Comparison of ENCODE assay signal across 9 cellular contexts in the genomic region with DNA sequence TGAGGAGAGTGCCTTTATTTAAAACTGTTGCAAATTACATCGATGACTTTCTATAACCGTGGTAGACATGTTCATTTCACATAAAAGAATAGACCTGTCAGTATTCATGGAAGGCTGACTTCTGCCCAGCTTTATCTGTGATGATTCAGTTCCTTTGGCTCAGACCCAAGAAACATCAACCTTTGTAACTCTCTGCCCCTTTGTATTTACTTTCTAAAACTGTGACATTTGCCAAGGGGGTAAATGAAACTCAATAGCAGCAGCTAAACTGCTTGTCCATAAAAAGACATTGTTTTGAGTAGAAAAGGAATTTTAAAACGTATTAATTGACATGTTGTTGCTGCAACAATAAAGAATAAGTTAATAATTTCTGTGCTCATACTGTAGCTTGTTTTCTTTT.
DNase-seq lines count a peak whose midpoint lies in the region; ATAC-seq, FAIRE-seq and TF ChIP-seq lines count a peak whose summit lies in the region.
"Had no signal": no experiment of that assay in that cellular context is flagged by ENCODE, and none has a peak within 500 bp of the region (broad histone marks: within the 10 kb centered on the region; RNA-seq: fewer than 3 reads in every experiment).

No MANE protein-coding gene starts in this region.

- H3K27ac Mint-ChIP-seq in stimulated activated naive CD8-positive, alpha-beta T cell treated with anti-CD3 and anti-CD28 coated beads, Interleukin-15, amount 100 ng/mL, for 72 hours = no peak overlapping the region

- H3K4me1 Mint-ChIP-seq in stimulated activated naive CD8-positive, alpha-beta T cell treated with anti-CD3 and anti-CD28 coated beads, Interleukin-15, amount 100 ng/mL, for 72 hours = no peaks in the 10 kb centered on the region

- peak; percentile 98 for FAIRE-seq in islet of Langerhans (lab: Jason Lieb, UNC)
- no peak for FAIRE-seq in GM12891 (lab: Jason Lieb, UNC)
- FAIRE-seq: TTC549 had no signal

- no peak overlapping the region for H3K4me3 Mint-ChIP-seq in stimulated activated naive CD8-positive, alpha-beta T cell treated with anti-CD3 and anti-CD28 coated beads, Interleukin-15, amount 100 ng/mL, for 72 hours

- H3K27me3 Mint-ChIP-seq in stimulated activated naive CD8-positive, alpha-beta T cell treated with anti-CD3 and anti-CD28 coated beads, Interleukin-15, amount 100 ng/mL, for 72 hours = no peaks in the 10 kb centered on the region

- no peak overlapping the region for H3K4me3 ChIP-seq in AG10803 (ENCODE audit: low read length)

- H3K9me3 Mint-ChIP-seq in stimulated activated naive CD8-positive, alpha-beta T cell treated with anti-CD3 and anti-CD28 coated beads, Interleukin-15, amount 100 ng/mL, for 72 hours = no peaks in the 10 kb centered on the region

- DNase-seq in AG10803 (ENCODE audit: low read depth) (peak; percentile 23), NCI-H128 (lab: John Stamatoyannopoulos, UW; ENCODE audit: unreplicated experiment) (peak; percentile 8), GM12891 (ENCODE audit: insufficient read length, low spot score) (no peak)
- DNase-seq in stimulated activated naive CD8-positive, alpha-beta T cell treated with anti-CD3 and anti-CD28 coated beads, Interleukin-15, amount 100 ng/mL, for 72 hours = no peak

- no peak for TF ChIP-seq CTCF in AG10803 (conservative IDR thresholded peaks at IDR 0.05; ENCODE audit: low read length)
- no peak for TF ChIP-seq CTCF in VCaP (conservative IDR thresholded peaks at IDR 0.05)

- no peak for ATAC-seq in HG03469 (IDR thresholded peaks at IDR 0.05; ENCODE audit: unreplicated experiment)
- ATAC-seq in stimulated activated naive CD8-positive, alpha-beta T cell treated with anti-CD3 and anti-CD28 coated beads, Interleukin-15, amount 100 ng/mL, for 72 hours = no peak
- ATAC-seq in HG02678 (IDR thresholded peaks at IDR 0.05; ENCODE audit: unreplicated experiment) = no peak

- peak overlapping the region; percentile 77 for H3K27ac ChIP-seq in VCaP

- no peak for TF ChIP-seq POLR2A in GM12891 (IDR thresholded peaks at IDR 0.05; ENCODE audit: low read depth, low read length)

TF ChIP-seq in GM12891, 5 proteins besides CTCF, POLR2A, EP300 and RAD21:
- no peak for TF ChIP-seq PAX5 (IDR thresholded peaks at IDR 0.05; ENCODE audit: insufficient read depth, low read length, severe bottlenecking)
- TF ChIP-seq POU2F2 (IDR thresholded peaks at IDR 0.05; ENCODE audit: low read depth, low read length) = no peak

Comparison
In these comparisons a context has a peak if more than half of its experiments do, and no peak if none do; other contexts are left out.
1. DNase-seq: peak in AG10803 (single experiment) and NCI-H128 (single experiment); none in GM12891 (single experiment) and stimulated activated naive CD8-positive, alpha-beta T cell treated with anti-CD3 and anti-CD28 coated beads, Interleukin-15, amount 100 ng/mL, for 72 hours (0 of 2).